In the genomic region with DNA sequence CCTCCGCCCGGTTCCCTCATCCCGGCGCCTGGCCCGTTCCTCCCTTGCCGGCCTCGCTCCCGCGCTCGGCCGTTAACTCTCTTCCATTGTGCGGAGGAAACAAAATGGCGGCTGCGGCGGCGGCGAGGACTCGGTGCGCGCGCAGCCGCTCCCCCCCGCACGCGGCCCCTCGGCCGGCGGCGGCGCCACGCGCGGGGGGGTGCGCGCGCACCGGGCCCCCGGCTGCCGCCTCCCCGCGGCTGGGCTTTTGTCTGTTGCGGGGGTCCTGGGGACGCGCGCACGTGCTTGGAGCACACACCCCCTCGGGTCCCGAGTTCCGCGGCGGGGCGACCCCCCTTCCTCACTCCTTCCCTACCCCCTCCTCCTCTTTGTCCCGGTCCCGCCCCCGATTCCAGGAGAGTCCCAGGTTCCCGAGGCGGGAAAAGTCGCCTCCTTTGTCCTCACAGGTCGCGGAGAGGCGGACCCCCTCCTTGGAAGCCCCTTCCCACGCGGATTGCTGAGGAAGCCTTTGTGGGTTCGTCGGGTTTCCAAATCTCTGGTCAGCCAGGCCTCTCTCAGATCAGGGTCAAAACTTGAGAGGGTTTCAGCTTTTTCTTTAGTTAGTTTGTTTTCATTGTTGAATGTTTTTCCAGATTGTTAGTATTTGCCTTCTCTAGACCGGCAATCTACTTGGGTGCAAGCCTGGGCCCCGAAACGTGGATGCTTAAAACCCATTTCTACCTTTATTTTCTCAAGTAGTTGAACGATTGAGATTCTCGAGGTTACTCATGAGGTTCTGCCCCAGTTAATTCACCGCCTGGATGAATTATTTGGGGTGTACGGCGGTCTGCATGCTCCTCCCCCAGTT, we compare ENCODE assay signal across 8 cellular contexts. TPM values are rescaled to one million over a fixed set of nuclear protein-coding genes. Genes with fewer than 3 reads are reported as not detected.
DNase-seq lines count a peak whose midpoint lies in the region; ATAC-seq, FAIRE-seq and TF ChIP-seq lines count a peak whose summit lies in the region.

No MANE protein-coding gene starts in this region.

- no peaks in the 10 kb centered on the region for H3K27me3 Mint-ChIP-seq in activated CD8-positive, alpha-beta T cell treated with anti-CD3 and anti-CD28 coated beads, Interleukin-2, amount 10 ng/mL, durations not matched to agents 7 days and 5 days (ENCODE audit: low read depth)
- H3K27me3 Mint-ChIP-seq in stimulated activated memory B cell treated with anti-CD40 and anti-IgM and Interleukin-4, amounts not matched to agents 10 μg/mL and 1 μg/mL and 100 μg/mL, for 72 hours: no peaks in the 10 kb centered on the region

- peak overlapping the region; percentile 73 for H3K4me2 ChIP-seq in endothelial cell of umbilical vein (ENCODE audit: insufficient read depth, low read length)

- POLR2A ChIA-PET in activated CD8-positive, alpha-beta T cell treated with anti-CD3 and anti-CD28 coated beads, Interleukin-2, amount 10 ng/mL, durations not matched to agents 7 days and 5 days (lab: Charles Lee): interaction anchor here (1.6 kb wide), 1 partner anchor 87 kb away, joined by 5 read pairs; no protein-coding TSS in a partner anchor
- POLR2A ChIA-PET in endothelial cell of umbilical vein (lab: Charles Lee): no interaction called here

- peak overlapping the region; percentile 96 for H3K9ac ChIP-seq in endothelial cell of umbilical vein (replicated peaks; ENCODE audit: extremely low read depth, insufficient read depth, low read length)

- intact Hi-C loops in endothelial cell of umbilical vein (cut with micrococcal nuclease): loop anchor here (5.0 kb wide), 1 partner anchor 153 kb away; the partner anchor contains the start of gene KEAP1
- intact Hi-C loops in mucosa of descending colon (cut with DNase I, micrococcal nuclease): no loop called here

- DNase-seq in GM12865 (ENCODE audit: low read depth): peak; percentile 74
- peak; percentile 85 for DNase-seq in NCI-H2171 treated with DMSO at 0.1 percent for 48 hours (lab: John Stamatoyannopoulos, UW)
- DNase-seq in activated CD8-positive, alpha-beta T cell treated with anti-CD3 and anti-CD28 coated beads, Interleukin-2, amount 10 ng/mL, durations not matched to agents 7 days and 5 days: peak; percentile 72
- peak; percentile 34 for DNase-seq in endothelial cell of umbilical vein (ENCODE audit: low read depth, low spot score)
- DNase-seq in mucosa of descending colon: peak; percentile 59 to 80 (median 69)
- DNase-seq in superior temporal gyrus (ENCODE audit: extremely low spot score): no peak

- no peaks in the 10 kb centered on the region for H3K9me3 Mint-ChIP-seq in activated CD8-positive, alpha-beta T cell treated with anti-CD3 and anti-CD28 coated beads, Interleukin-2, amount 10 ng/mL, durations not matched to agents 7 days and 5 days (ENCODE audit: insufficient read depth)
- H3K9me3 Mint-ChIP-seq in stimulated activated memory B cell treated with anti-CD40 and anti-IgM and Interleukin-4, amounts not matched to agents 10 μg/mL and 1 μg/mL and 100 μg/mL, for 72 hours: no peaks in the 10 kb centered on the region

- TF ChIP-seq CTCF in GM12865 (IDR thresholded peaks at IDR 0.05; ENCODE audit: insufficient read depth, low read depth, low read length, missing control alignments): no peak
- no peak for TF ChIP-seq CTCF in endothelial cell of umbilical vein (IDR thresholded peaks at IDR 0.05; ENCODE audit: extremely low read depth in 1 of 2, insufficient read depth in 1 of 2, low read depth in 1 of 2, low read length in 2 of 2)
- TF ChIP-seq CTCF in mucosa of descending colon (IDR thresholded peaks at IDR 0.05): no peak

- H3K4me1 ChIP-seq in endothelial cell of umbilical vein (ENCODE audit: control insufficient read depth, extremely low read depth, insufficient read depth, low read length): peaks cover 10% of the 10 kb centered on the region
- H3K4me1 ChIP-seq in mucosa of descending colon (ENCODE audit: low read depth): peaks cover 31% of the 10 kb centered on the region

- H3K79me2 ChIP-seq in endothelial cell of umbilical vein (ENCODE audit: control insufficient read depth, insufficient read depth, low read length): peaks cover 57% of the 10 kb centered on the region

- FAIRE-seq in endothelial cell of umbilical vein (lab: Jason Lieb, UNC): no peak

- H3K27ac ChIP-seq in endothelial cell of umbilical vein (ENCODE audit: insufficient read depth, low read depth, low read length): peak overlapping the region; percentile 73

- H3K36me3 Mint-ChIP-seq in activated CD8-positive, alpha-beta T cell treated with anti-CD3 and anti-CD28 coated beads, Interleukin-2, amount 10 ng/mL, durations not matched to agents 7 days and 5 days (ENCODE audit: low read depth): peaks cover 41% of the 10 kb centered on the region
- H3K36me3 Mint-ChIP-seq in stimulated activated memory B cell treated with anti-CD40 and anti-IgM and Interleukin-4, amounts not matched to agents 10 μg/mL and 1 μg/mL and 100 μg/mL, for 72 hours: peaks cover 17% of the 10 kb centered on the region

- H3K36me3 ChIP-seq in endothelial cell of umbilical vein (ENCODE audit: control insufficient read depth in 2 of 2, extremely low read depth in 1 of 2, insufficient read depth in 2 of 2, low read length in 2 of 2) (peaks cover 0 to 2% of the 10 kb centered on the region in 2 experiments), mucosa of descending colon (ENCODE audit: low read depth) (peaks cover 6% of the 10 kb centered on the region)

- H3K4me3 ChIP-seq in GM12865 (ENCODE audit: low read depth, low read length): peak overlapping the region; percentile 76
- H3K4me3 ChIP-seq in endothelial cell of umbilical vein (replicated peaks in 1 of 3; ENCODE audit: insufficient read depth in 1 of 3, low read depth in 1 of 3, low read length in 3 of 3): peak overlapping the region; percentile 94 to 99 (median 94)
- H3K4me3 ChIP-seq in mucosa of descending colon: peak overlapping the region; percentile 93

- peak; percentile 28 for ATAC-seq in HG02798 (IDR thresholded peaks at IDR 0.05; ENCODE audit: poor library complexity, unreplicated experiment)
- ATAC-seq in activated CD8-positive, alpha-beta T cell treated with anti-CD3 and anti-CD28 coated beads, Interleukin-2, amount 10 ng/mL, durations not matched to agents 7 days and 5 days: peak; percentile 26
- peak; percentile 22 for ATAC-seq in mucosa of descending colon
- peak; percentile 17 for ATAC-seq in stimulated activated memory B cell treated with anti-CD40 and anti-IgM and Interleukin-4, amounts not matched to agents 10 μg/mL and 1 μg/mL and 100 μg/mL, for 72 hours

- peak overlapping the region; percentile 94 for H3K27ac Mint-ChIP-seq in activated CD8-positive, alpha-beta T cell treated with anti-CD3 and anti-CD28 coated beads, Interleukin-2, amount 10 ng/mL, durations not matched to agents 7 days and 5 days
- peak overlapping the region; percentile 99 for H3K27ac Mint-ChIP-seq in stimulated activated memory B cell treated with anti-CD40 and anti-IgM and Interleukin-4, amounts not matched to agents 10 μg/mL and 1 μg/mL and 100 μg/mL, for 72 hours

- H3K9me3 ChIP-seq in endothelial cell of umbilical vein (replicated peaks; ENCODE audit: control insufficient read depth, insufficient read depth, low read length): no peaks in the 10 kb centered on the region
- H3K9me3 ChIP-seq in mucosa of descending colon: no peaks in the 10 kb centered on the region

- H4K20me1 ChIP-seq in endothelial cell of umbilical vein (replicated peaks; ENCODE audit: control insufficient read depth, extremely low read depth, insufficient read depth, low read length): peaks cover 6% of the 10 kb centered on the region

- peak overlapping the region; percentile 84 for H3K4me3 Mint-ChIP-seq in activated CD8-positive, alpha-beta T cell treated with anti-CD3 and anti-CD28 coated beads, Interleukin-2, amount 10 ng/mL, durations not matched to agents 7 days and 5 days
- H3K4me3 Mint-ChIP-seq in stimulated activated memory B cell treated with anti-CD40 and anti-IgM and Interleukin-4, amounts not matched to agents 10 μg/mL and 1 μg/mL and 100 μg/mL, for 72 hours: peak overlapping the region; percentile 94

- TSS peak; percentile 31 for BruUV-seq in endothelial cell of umbilical vein (replicated peaks; lab: Mats Ljungman, UMichigan)

- H3K27me3 ChIP-seq in endothelial cell of umbilical vein (ENCODE audit: control insufficient read depth in 2 of 2, insufficient read depth in 2 of 2, low read length in 2 of 2): no peaks in the 10 kb centered on the region

- no peak overlapping the region for H2AFZ ChIP-seq in endothelial cell of umbilical vein (ENCODE audit: low read depth, low read length)

- dilution Hi-C loops in endothelial cell of umbilical vein (cut with MboI; ENCODE audit: extremely low pct_ligation_motif_present, low sequenced_read_pairs): no loop called here

- TF ChIP-seq POLR2A in endothelial cell of umbilical vein (IDR thresholded peaks at IDR 0.05; ENCODE audit: low read depth, low read length): peak; percentile 9

- CTCF ChIA-PET in activated CD8-positive, alpha-beta T cell treated with anti-CD3 and anti-CD28 coated beads, Interleukin-2, amount 10 ng/mL, durations not matched to agents 7 days and 5 days (lab: Charles Lee): interaction anchor here (1.5 to 2.3 kb wide), 3 partner anchors 11 to 73 kb away, joined by 5 to 13 read pairs (median 11); no protein-coding TSS in a partner anchor
- CTCF ChIA-PET in endothelial cell of umbilical vein (lab: Charles Lee): interaction anchor here (1.1 to 1.9 kb wide), 4 partner anchors 10 to 74 kb away, joined by 3 to 15 read pairs (median 14); no protein-coding TSS in a partner anchor

- H3K9me1 ChIP-seq in endothelial cell of umbilical vein (replicated peaks; ENCODE audit: control insufficient read depth, extremely low read depth, insufficient read depth, low read length): no peaks in the 10 kb centered on the region

- peaks cover 43% of the 10 kb centered on the region for H3K4me1 Mint-ChIP-seq in activated CD8-positive, alpha-beta T cell treated with anti-CD3 and anti-CD28 coated beads, Interleukin-2, amount 10 ng/mL, durations not matched to agents 7 days and 5 days (ENCODE audit: low read depth)
- H3K4me1 Mint-ChIP-seq in stimulated activated memory B cell treated with anti-CD40 and anti-IgM and Interleukin-4, amounts not matched to agents 10 μg/mL and 1 μg/mL and 100 μg/mL, for 72 hours: peaks cover 46% of the 10 kb centered on the region

RNA-seq across cellular contexts. Expression of gene ILF3, which starts 0.7 kb away (rescaled TPM):
- total RNA-seq in activated CD8-positive, alpha-beta T cell treated with anti-CD3 and anti-CD28 coated beads, Interleukin-2, amount 10 ng/mL, durations not matched to agents 7 days and 5 days: 100 to 1,000 TPM; 407 to 408 TPM
- total RNA-seq in endothelial cell of umbilical vein (425 and 459 TPM in 2 replicates), mucosa of descending colon (100 to 1,000 TPM; 151 to 213 (median 178) TPM)
- polyA plus RNA-seq in endothelial cell of umbilical vein: 186 and 187 TPM in 2 replicates
- polyA plus RNA-seq in endothelial cell of umbilical vein (2011; cell fraction: cytosol; rRNA removed): 184 and 201 TPM in 2 replicates
- polyA plus RNA-seq in endothelial cell of umbilical vein (2011; cell fraction: nucleus; rRNA removed): 1,067 and 1,150 TPM in 2 replicates
- polyA plus RNA-seq in endothelial cell of umbilical vein (2012): 204 and 280 TPM in 2 replicates
- polyA minus RNA-seq in endothelial cell of umbilical vein: 170 and 173 TPM in 2 replicates
- 90.8 TPM for polyA minus RNA-seq in endothelial cell of umbilical vein (2011; cell fraction: cytosol; rRNA and poly(A)+ RNA removed)
- 213 and 219 TPM in 2 replicates for polyA minus RNA-seq in endothelial cell of umbilical vein (2011; cell fraction: nucleus; rRNA and poly(A)+ RNA removed)

RNA-seq across cellular contexts. Expression of gene SLC44A2, which starts 29.5 kb away (rescaled TPM):
- 100 to 1,000 TPM; 112 to 121 TPM for total RNA-seq in activated CD8-positive, alpha-beta T cell treated with anti-CD3 and anti-CD28 coated beads, Interleukin-2, amount 10 ng/mL, durations not matched to agents 7 days and 5 days
- total RNA-seq in endothelial cell of umbilical vein (130 and 136 TPM in 2 replicates), mucosa of descending colon (100 to 1,000 TPM in 2 of 3 donors, 10 to 100 TPM in 1; 90.0 to 179 (median 116) TPM)
- polyA plus RNA-seq in endothelial cell of umbilical vein: 94.2 and 97.7 TPM in 2 replicates
- polyA plus RNA-seq in endothelial cell of umbilical vein (2011; cell fraction: cytosol; rRNA removed): 73.7 and 79.5 TPM in 2 replicates
- polyA plus RNA-seq in endothelial cell of umbilical vein (2011; cell fraction: nucleus; rRNA removed): 131 and 148 TPM in 2 replicates
- polyA plus RNA-seq in endothelial cell of umbilical vein (2012): 104 and 142 TPM in 2 replicates
- polyA minus RNA-seq in endothelial cell of umbilical vein: 137 and 159 TPM in 2 replicates
- polyA minus RNA-seq in endothelial cell of umbilical vein (2011; cell fraction: cytosol; rRNA and poly(A)+ RNA removed): 66.6 TPM
- polyA minus RNA-seq in endothelial cell of umbilical vein (2011; cell fraction: nucleus; rRNA and poly(A)+ RNA removed): 37.4 and 48.8 TPM in 2 replicates

RNA-seq across cellular contexts. Expression of gene QTRT1, which starts 46.4 kb away (rescaled TPM):
- 10 to 100 TPM; 36.5 to 36.6 TPM for total RNA-seq in activated CD8-positive, alpha-beta T cell treated with anti-CD3 and anti-CD28 coated beads, Interleukin-2, amount 10 ng/mL, durations not matched to agents 7 days and 5 days
- total RNA-seq in endothelial cell of umbilical vein (38.2 and 41.7 TPM in 2 replicates), mucosa of descending colon (100 to 1,000 TPM in 2 of 3 donors, 10 to 100 TPM in 1; 57.8 to 107 (median 101) TPM)
- 61.0 and 64.9 TPM in 2 replicates for polyA plus RNA-seq in endothelial cell of umbilical vein
- polyA plus RNA-seq in endothelial cell of umbilical vein (2011; cell fraction: cytosol; rRNA removed): 36.7 and 47.9 TPM in 2 replicates
- 149 and 158 TPM in 2 replicates for polyA plus RNA-seq in endothelial cell of umbilical vein (2011; cell fraction: nucleus; rRNA removed)
- polyA plus RNA-seq in endothelial cell of umbilical vein (2012): 39.2 and 46.7 TPM in 2 replicates
- 13.0 and 17.8 TPM in 2 replicates for polyA minus RNA-seq in endothelial cell of umbilical vein
- polyA minus RNA-seq in endothelial cell of umbilical vein (2011; cell fraction: cytosol; rRNA and poly(A)+ RNA removed): 16.8 TPM
- polyA minus RNA-seq in endothelial cell of umbilical vein (2011; cell fraction: nucleus; rRNA and poly(A)+ RNA removed): 16.3 and 22.8 TPM in 2 replicates
